Comparison of ENCODE assay signal across 8 cellular contexts in genomic region chr1:113265196-113265595, GRCh38.
"Had no signal": no experiment of that assay in that cellular context is flagged by ENCODE, and none has a peak within 500 bp of the region (broad histone marks: within the 10 kb centered on the region; RNA-seq: fewer than 3 reads in every experiment).

No MANE protein-coding gene starts in this region.

- FAIRE-seq: G401.6, GM12878, GM12891, GM12892, GM18507, GM19239 had no signal

- H3K4me3 ChIP-seq: GM12878 had no signal

- ATAC-seq: GM12878 had no signal

- DNase-seq: GDM1, GF-D8 had no signal
